In genomic region chr9:128370752-128371621, GRCh38 we compare ENCODE assay signal across 8 cellular contexts. TPM values are rescaled to one million over a fixed set of nuclear protein-coding genes. Genes with fewer than 3 reads are reported as not detected.
A peak's percentile ranks its signal among the peaks of the same experiment; 100 is the strongest.
DNase-seq lines count a peak whose midpoint lies in the region; ATAC-seq and TF ChIP-seq lines count a peak whose summit lies in the region.

URM1 (plus strand) TSS chr9:128371374; CDS start chr9:128371381, 7 bp downstream.

- H3K4me1 ChIP-seq in BLaER1: peaks cover 22% of the 10 kb centered on the region
- H3K4me1 ChIP-seq in colonic mucosa: peaks cover 15% of the 10 kb centered on the region

- peaks cover 16% of the 10 kb centered on the region for H4K20me1 ChIP-seq in BLaER1

- H3K9me3 ChIP-seq in BLaER1: no peaks in the 10 kb centered on the region
- H3K9me3 ChIP-seq in colonic mucosa: no peaks in the 10 kb centered on the region

- ATAC-seq in GM19324 (IDR thresholded peaks at IDR 0.05; ENCODE audit: low FRiP score, unreplicated experiment) (peak; percentile 87), HG03469 (IDR thresholded peaks at IDR 0.05; ENCODE audit: unreplicated experiment) (peak; percentile 69), left colon (peak; percentile 95)

- H3K4me1 Mint-ChIP-seq in activated CD4-positive, alpha-beta T cell treated with anti-CD3 and anti-CD28 coated beads, Interleukin-2, amount 10 ng/mL, durations not matched to agents 24 days and 14 days: peaks cover 29% of the 10 kb centered on the region

- peaks cover 22% of the 10 kb centered on the region for H3K36me3 Mint-ChIP-seq in activated CD4-positive, alpha-beta T cell treated with anti-CD3 and anti-CD28 coated beads, Interleukin-2, amount 10 ng/mL, durations not matched to agents 24 days and 14 days (ENCODE audit: low read depth)

- no peaks in the 10 kb centered on the region for H3K27me3 ChIP-seq in BLaER1
- H3K27me3 ChIP-seq in colonic mucosa: no peaks in the 10 kb centered on the region

- no peak for TF ChIP-seq CTCF in colonic mucosa (IDR thresholded peaks at IDR 0.05)

- peaks cover 36% of the 10 kb centered on the region for H3K36me3 ChIP-seq in BLaER1
- H3K36me3 ChIP-seq in colonic mucosa: no peaks in the 10 kb centered on the region

- H3K4me3 ChIP-seq in BLaER1 (peak within 1 kb of the TSS; percentile 86), colonic mucosa (peak within 1 kb of the TSS; percentile 93)

- peak within 1 kb of the TSS; percentile 79 for H3K27ac ChIP-seq in BLaER1
- peak within 1 kb of the TSS; percentile 86 for H3K27ac ChIP-seq in colonic mucosa

- H3K9ac ChIP-seq in BLaER1 (peak within 1 kb of the TSS; percentile 87), colonic mucosa (ENCODE audit: low read depth in 2 of 2, low read length in 2 of 2) (peak within 1 kb of the TSS; percentile 90)

- H3K9me3 Mint-ChIP-seq in activated CD4-positive, alpha-beta T cell treated with anti-CD3 and anti-CD28 coated beads, Interleukin-2, amount 10 ng/mL, durations not matched to agents 24 days and 14 days: no peaks in the 10 kb centered on the region

- peak within 1 kb of the TSS; percentile 93 for H3K27ac Mint-ChIP-seq in activated CD4-positive, alpha-beta T cell treated with anti-CD3 and anti-CD28 coated beads, Interleukin-2, amount 10 ng/mL, durations not matched to agents 24 days and 14 days

- peak within 1 kb of the TSS; percentile 99 for H3K4me3 Mint-ChIP-seq in activated CD4-positive, alpha-beta T cell treated with anti-CD3 and anti-CD28 coated beads, Interleukin-2, amount 10 ng/mL, durations not matched to agents 24 days and 14 days

- DNase-seq in NCI-H526 treated with DMSO at 0.1 percent for 48 hours (lab: John Stamatoyannopoulos, UW) (peak; percentile 57), colonic mucosa (peak; percentile 98), left colon (peak; percentile 95)
- DNase-seq in activated CD4-positive, alpha-beta T cell treated with anti-CD3 and anti-CD28 coated beads, Interleukin-2, amount 10 ng/mL, durations not matched to agents 24 days and 14 days: peak; percentile 99
- peak; percentile 91 to 92 for DNase-seq in stimulated activated CD4-positive, alpha-beta T cell treated with anti-CD3 and anti-CD28 coated beads, Interleukin-1b, Interleukin-23, amount 100 ng/mL, for 4 hours (ENCODE audit: low read depth in 2 of 2)

- H3K27me3 Mint-ChIP-seq in activated CD4-positive, alpha-beta T cell treated with anti-CD3 and anti-CD28 coated beads, Interleukin-2, amount 10 ng/mL, durations not matched to agents 24 days and 14 days: no peaks in the 10 kb centered on the region

- peak within 1 kb of the TSS; percentile 94 for H3K4me2 ChIP-seq in BLaER1

- intact Hi-C loops in activated CD4-positive, alpha-beta T cell treated with anti-CD3 and anti-CD28 coated beads, Interleukin-2, amount 10 ng/mL, durations not matched to agents 24 days and 14 days (cut with micrococcal nuclease): loop anchor here (1.0 to 5.0 kb wide), 8 partner anchors 9 to 511 kb away; partner anchors contain the start of genes BBLN, CERCAM, COQ4 and KYAT1
- intact Hi-C loops in colonic mucosa (cut with DNase I) (no loop called here), left colon (cut with DNase I, micrococcal nuclease) (no loop called here)

RNA-seq across cellular contexts. Expression of gene URM1, which starts in this region (rescaled TPM):
- total RNA-seq in activated CD4-positive, alpha-beta T cell treated with anti-CD3 and anti-CD28 coated beads, Interleukin-2, amount 10 ng/mL, durations not matched to agents 24 days and 14 days: 87.2 and 98.3 TPM in 2 replicates
- total RNA-seq in colonic mucosa (10 to 100 TPM; 55.2 to 77.3 TPM), left colon (10 to 100 TPM; 50.9 to 69.3 TPM)

Comparison
In these comparisons a context has a peak if more than half of its experiments do, and no peak if none do; other contexts are left out.
1. Peak in every context shown above with its lines: DNase-seq, ATAC-seq, H3K4me3 ChIP-seq and H3K27ac ChIP-seq.